27 cellular contexts compared by ENCODE assay signal in the genomic region with DNA sequence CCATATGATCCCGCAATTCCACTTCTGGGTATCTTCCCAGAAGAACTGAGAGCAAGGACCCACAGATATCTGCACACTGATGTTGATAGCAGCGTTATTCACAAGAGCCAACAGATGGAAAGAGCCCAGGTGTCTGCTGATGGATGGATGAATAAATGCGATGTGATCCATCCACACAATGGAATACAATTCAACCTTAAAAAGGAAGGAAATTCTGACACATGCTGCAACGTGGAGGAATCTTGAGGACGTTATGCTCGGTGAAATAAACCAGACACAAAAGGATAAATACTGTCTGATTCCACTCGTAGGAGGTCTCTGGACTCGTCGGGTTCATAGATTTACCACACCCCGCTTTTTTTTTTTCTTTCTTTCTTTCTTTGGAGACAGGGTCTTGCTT.
"Had no signal": no experiment of that assay in that cellular context is flagged by ENCODE, and none has a peak within 500 bp of the region (broad histone marks: within the 10 kb centered on the region; RNA-seq: fewer than 3 reads in every experiment).

No MANE protein-coding gene starts in this region.

- H3K4me3 ChIP-seq: cardiac muscle cell, SK-N-MC had no signal

- ATAC-seq: activated CD4-positive, alpha-beta T cell treated with anti-CD3 and anti-CD28 coated beads for 36 hours; Panc1; Right ventricle myocardium inferior; T-cell had no signal

- H3K9me3 Mint-ChIP-seq: activated CD4-positive, alpha-beta memory T cell treated with anti-CD3 and anti-CD28 coated beads, Interleukin-2, amount 10 ng/mL, durations not matched to agents 7 days and 5 days; brain; IgD-negative memory B cell; T-cell had no signal

- H3K36me3 ChIP-seq: cardiac muscle cell had no signal

- H3K4me3 Mint-ChIP-seq: activated CD4-positive, alpha-beta memory T cell treated with anti-CD3 and anti-CD28 coated beads, Interleukin-2, amount 10 ng/mL, durations not matched to agents 7 days and 5 days; activated CD4-positive, alpha-beta T cell treated with anti-CD3 and anti-CD28 coated beads for 36 hours; brain; T-cell had no signal

- H3K27ac ChIP-seq: cardiac muscle cell, SK-N-MC, VCaP had no signal

- H3K27me3 ChIP-seq: cardiac muscle cell had no signal

- H3K27ac Mint-ChIP-seq: activated CD4-positive, alpha-beta memory T cell treated with anti-CD3 and anti-CD28 coated beads, Interleukin-2, amount 10 ng/mL, durations not matched to agents 7 days and 5 days; activated CD4-positive, alpha-beta T cell treated with anti-CD3 and anti-CD28 coated beads for 36 hours; brain had no signal

- H3K27me3 Mint-ChIP-seq: activated CD4-positive, alpha-beta memory T cell treated with anti-CD3 and anti-CD28 coated beads, Interleukin-2, amount 10 ng/mL, durations not matched to agents 7 days and 5 days; activated CD4-positive, alpha-beta T cell treated with anti-CD3 and anti-CD28 coated beads for 36 hours; brain; IgD-negative memory B cell; T-cell had no signal

- DNase-seq: activated CD4-positive, alpha-beta memory T cell treated with anti-CD3 and anti-CD28 coated beads, Interleukin-2, amount 10 ng/mL, durations not matched to agents 7 days and 5 days; activated CD4-positive, alpha-beta T cell treated with anti-CD3 and anti-CD28 coated beads for 36 hours; activated CD4-positive, alpha-beta T cell treated with anti-CD3 and anti-CD28 coated beads, Interleukin-2, amount 50 U/mL, for 1 hour; activated naive CD4-positive, alpha-beta T cell treated with anti-CD3 and anti-CD28 coated beads, Interleukin-2, amount 50 U/mL, for 16 hours; activated T-cell treated with anti-CD3 and anti-CD28 coated beads for 4 hours; amygdala; KG1; NCI-H1092; NCI-H1417 treated with DMSO at 0.1 percent for 48 hours; NCI-H1694; NCI-H2029; NCI-H345; NCI-H510A treated with DMSO at 0.1 percent for 48 hours; NCI-H69; NK-92 treated with Interleukin-12 subunit alpha and Interleukin-12 subunit beta, amount 100 ng/mL, for 24 hours; OCI-M1; RPMI8226; T-cell; T-helper 2 cell; T1000 had no signal

- H3K4me1 Mint-ChIP-seq: brain had no signal
